ENCODE assay signal across 10 cellular contexts in genomic region chr1:12525311-12526181, GRCh38.
DNase-seq lines count a peak whose midpoint lies in the region; ATAC-seq and TF ChIP-seq lines count a peak whose summit lies in the region.
"Had no signal": no experiment of that assay in that cellular context is flagged by ENCODE, and none has a peak within 500 bp of the region (broad histone marks: within the 10 kb centered on the region; RNA-seq: fewer than 3 reads in every experiment).

No MANE protein-coding gene starts in this region.

- H3K9me3 ChIP-seq in T-helper 17 cell (ENCODE audit: control insufficient read depth, low read length, poor library complexity, severe bottlenecking) (no peaks in the 10 kb centered on the region), hepatocyte (ENCODE audit: low read depth) (no peaks in the 10 kb centered on the region), MG63 (no peaks in the 10 kb centered on the region)

- no peak overlapping the region for H3K4me2 ChIP-seq in hepatocyte

- no peak for ATAC-seq in T-helper 17 cell
- peak; percentile 74 for ATAC-seq in sciatic nerve
- no peak for ATAC-seq in GM21825 (IDR thresholded peaks at IDR 0.05; ENCODE audit: unreplicated experiment)

- H4K20me1 ChIP-seq in hepatocyte (ENCODE audit: insufficient read depth, poor library complexity, severe bottlenecking), result no peaks in the 10 kb centered on the region

- H3K4me3 Mint-ChIP-seq in T-helper 17 cell, result no peak overlapping the region

- H3K27me3 ChIP-seq in hepatocyte (no peaks in the 10 kb centered on the region), MG63 (no peaks in the 10 kb centered on the region)

- H3K27me3 Mint-ChIP-seq in T-helper 17 cell, result no peaks in the 10 kb centered on the region

- H3K36me3 Mint-ChIP-seq in T-helper 17 cell (ENCODE audit: low read depth), result no peaks in the 10 kb centered on the region

- peak overlapping the region; percentile 0 for H3K27ac Mint-ChIP-seq in T-helper 17 cell

- H3K36me3 ChIP-seq in hepatocyte (replicated peaks; ENCODE audit: insufficient read depth, low read depth), result no peaks in the 10 kb centered on the region
- no peaks in the 10 kb centered on the region for H3K36me3 ChIP-seq in MG63

- H2AFZ ChIP-seq in hepatocyte, result no peak overlapping the region

- no peak overlapping the region for H3K27ac ChIP-seq in hepatocyte

- no peaks in the 10 kb centered on the region for H3K79me2 ChIP-seq in hepatocyte

- peak; percentile 35 for DNase-seq in H4 (ENCODE audit: low spot score)
- DNase-seq in T-helper 17 cell, result no peak
- DNase-seq in hepatocyte (ENCODE audit: low spot score), result peak; percentile 57
- no peak for DNase-seq in sciatic nerve (ENCODE audit: low spot score)
- DNase-seq in NCI-H69 (lab: John Stamatoyannopoulos, UW), result no peak
- no peak for DNase-seq in ecto neural progenitor cell (ENCODE audit: low spot score)
- DNase-seq in MG63, result no peak
- DNase-seq: H7, NCI-H774 had no signal

- peaks cover 9% of the 10 kb centered on the region for H3K4me1 Mint-ChIP-seq in T-helper 17 cell

- intact Hi-C loops in sciatic nerve (cut with DNase I), result no loop called here

- WGBS in hepatocyte (ENCODE audit: low lambda C conversion rate, missing lambda C conversion rate), result 79% methylated on average over 13 of the region's 13 CpGs

- no peaks in the 10 kb centered on the region for H3K9me2 ChIP-seq in hepatocyte (replicated peaks; ENCODE audit: insufficient read depth)

- peaks cover 43% of the 10 kb centered on the region for H3K4me1 ChIP-seq in hepatocyte (ENCODE audit: insufficient read depth)

- no peak overlapping the region for H3K4me3 ChIP-seq in hepatocyte
- H3K4me3 ChIP-seq in MG63, result no peak overlapping the region

- no peak for TF ChIP-seq CTCF in hepatocyte (IDR thresholded peaks at IDR 0.05; ENCODE audit: poor library complexity)

Comparison
In these comparisons a context has a peak if more than half of its experiments do, and no peak if none do; other contexts are left out.
1. DNase-seq: peak in H4 (single experiment) and hepatocyte (single experiment); none in T-helper 17 cell (0 of 3), sciatic nerve (single experiment), NCI-H69 (single experiment), ecto neural progenitor cell (single experiment) and MG63 (single experiment).